ENCODE assay signal across 16 cellular contexts in the genomic region with DNA sequence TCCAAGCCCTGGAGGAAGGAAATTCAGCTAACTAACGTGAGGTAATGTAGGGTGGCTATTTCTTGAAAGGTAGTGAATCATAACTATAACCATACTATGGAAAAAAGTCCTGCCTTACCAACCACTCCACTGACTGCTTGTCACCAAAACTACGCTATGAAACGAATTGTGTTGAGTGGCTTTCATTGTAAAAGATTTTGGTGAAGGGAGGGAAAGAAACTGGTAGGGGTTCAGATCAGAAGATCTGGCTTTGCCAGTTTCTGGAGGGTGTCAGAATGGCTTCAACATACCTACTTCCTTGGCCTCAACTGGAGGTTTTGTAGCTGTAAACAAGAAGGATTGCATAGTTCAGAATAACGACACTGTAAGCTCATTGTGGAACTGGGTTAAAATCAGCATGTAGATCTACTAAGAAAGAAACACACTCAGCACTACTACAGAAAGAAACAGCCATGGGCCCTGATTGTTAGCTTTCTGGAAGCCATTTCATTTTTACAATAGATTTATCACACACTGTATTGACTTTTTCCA. TPM values are rescaled to one million over a fixed set of nuclear protein-coding genes. Genes with fewer than 3 reads are reported as not detected.
DNase-seq lines count a peak whose midpoint lies in the region; ATAC-seq and TF ChIP-seq lines count a peak whose summit lies in the region.
"Had no signal": no experiment of that assay in that cellular context is flagged by ENCODE, and none has a peak within 500 bp of the region (broad histone marks: within the 10 kb centered on the region; RNA-seq: fewer than 3 reads in every experiment).

No MANE protein-coding gene starts in this region.

- POLR2A ChIA-PET in CD8-positive, alpha-beta memory T cell (lab: Charles Lee) = interaction anchor here (1.1 kb wide), 1 partner anchor 146 kb away, joined by 4 read pairs; no protein-coding TSS in a partner anchor

- H3K9ac ChIP-seq in Loucy (ENCODE audit: low read depth, low read length, poor library complexity, severe bottlenecking) (peak overlapping the region; percentile 75), neural progenitor cell (no peak overlapping the region)
- H3K9ac ChIP-seq: parathyroid adenoma had no signal

- H4K20me1 ChIP-seq in Loucy (ENCODE audit: insufficient read depth, low read length, poor library complexity, severe bottlenecking) = no peaks in the 10 kb centered on the region
- no peaks in the 10 kb centered on the region for H4K20me1 ChIP-seq in neural progenitor cell (ENCODE audit: low read depth)

- H3F3A ChIP-seq in Loucy (ENCODE audit: low read depth) (peaks cover 13% of the 10 kb centered on the region), neural progenitor cell (ENCODE audit: low read depth) (no peaks in the 10 kb centered on the region)

- no peaks in the 10 kb centered on the region for H3K9me3 ChIP-seq in CD8-positive, alpha-beta memory T cell (ENCODE audit: low read length)
- H3K9me3 ChIP-seq in Loucy (ENCODE audit: insufficient read depth, low read depth, low read length) (no peaks in the 10 kb centered on the region), neural progenitor cell (ENCODE audit: low read depth) (no peaks in the 10 kb centered on the region)
- H3K9me3 ChIP-seq: breast epithelium, HAP-1, left ventricle myocardium inferior, testis had no signal

- peak overlapping the region; percentile 27 to 100 (median 90) for H3K4me3 Mint-ChIP-seq in CD8-positive, alpha-beta memory T cell
- H3K4me3 Mint-ChIP-seq in activated T-helper 1 cell treated with anti-CD3 and anti-CD28 coated beads, Interleukin-12 subunit alpha, Interleukin-12 subunit beta, Interleukin-2, Interleukin-4 antibody, amounts not matched to agents 30 ng/mL and 10 ng/mL and 1 ng/mL, durations not matched to agents 14 hours and 24 hours and 36 hours = peak overlapping the region; percentile 98
- H3K4me3 Mint-ChIP-seq in neural crest cell (peak overlapping the region; percentile 86), neural progenitor cell (no peak overlapping the region)

- H3K9me3 Mint-ChIP-seq in CD8-positive, alpha-beta memory T cell = no peaks in the 10 kb centered on the region
- H3K9me3 Mint-ChIP-seq in activated T-helper 1 cell treated with anti-CD3 and anti-CD28 coated beads, Interleukin-12 subunit alpha, Interleukin-12 subunit beta, Interleukin-2, Interleukin-4 antibody, amounts not matched to agents 30 ng/mL and 10 ng/mL and 1 ng/mL, durations not matched to agents 14 hours and 24 hours and 36 hours = peaks cover 3% of the 10 kb centered on the region
- no peaks in the 10 kb centered on the region for H3K9me3 Mint-ChIP-seq in neural crest cell
- no peaks in the 10 kb centered on the region for H3K9me3 Mint-ChIP-seq in neural progenitor cell

- H3K9me2 ChIP-seq in Loucy (replicated peaks; ENCODE audit: low read depth, low read length) = no peaks in the 10 kb centered on the region

- no peak overlapping the region for H3K4me3 ChIP-seq in CD8-positive, alpha-beta memory T cell (ENCODE audit: low read length)
- no peak overlapping the region for H3K4me3 ChIP-seq in Loucy (ENCODE audit: low read length, poor library complexity, severe bottlenecking)
- no peak overlapping the region for H3K4me3 ChIP-seq in neural progenitor cell
- H3K4me3 ChIP-seq: breast epithelium, HAP-1, left ventricle myocardium inferior, testis had no signal

- H3K27me3 Mint-ChIP-seq in CD8-positive, alpha-beta memory T cell = no peaks in the 10 kb centered on the region
- no peaks in the 10 kb centered on the region for H3K27me3 Mint-ChIP-seq in activated T-helper 1 cell treated with anti-CD3 and anti-CD28 coated beads, Interleukin-12 subunit alpha, Interleukin-12 subunit beta, Interleukin-2, Interleukin-4 antibody, amounts not matched to agents 30 ng/mL and 10 ng/mL and 1 ng/mL, durations not matched to agents 14 hours and 24 hours and 36 hours (ENCODE audit: insufficient read depth)
- peaks cover 39% of the 10 kb centered on the region for H3K27me3 Mint-ChIP-seq in neural crest cell (ENCODE audit: low read depth)
- peaks cover 20% of the 10 kb centered on the region for H3K27me3 Mint-ChIP-seq in neural progenitor cell (ENCODE audit: insufficient read depth, low read depth)

- H3K79me2 ChIP-seq in Loucy (ENCODE audit: insufficient read depth, low read length) = peaks cover 46% of the 10 kb centered on the region
- H3K79me2 ChIP-seq in neural progenitor cell (ENCODE audit: low read depth) = no peaks in the 10 kb centered on the region
- H3K79me2 ChIP-seq: parathyroid adenoma had no signal

- H3K36me3 ChIP-seq in CD8-positive, alpha-beta memory T cell (ENCODE audit: insufficient read depth, low read length) = no peaks in the 10 kb centered on the region
- H3K36me3 ChIP-seq in Loucy (ENCODE audit: insufficient read depth, low read length) (peaks cover 21% of the 10 kb centered on the region), neural progenitor cell (no peaks in the 10 kb centered on the region)
- H3K36me3 ChIP-seq: breast epithelium, HAP-1, left ventricle myocardium inferior had no signal

- H3K27ac ChIP-seq in CD8-positive, alpha-beta memory T cell (ENCODE audit: low read depth, low read length) = no peak overlapping the region
- no peak overlapping the region for H3K27ac ChIP-seq in neural progenitor cell
- H3K27ac ChIP-seq: breast epithelium, left ventricle myocardium inferior, parathyroid adenoma, testis had no signal

- H3K4me2 ChIP-seq in Loucy (ENCODE audit: low read depth, low read length, poor library complexity, severe bottlenecking) (peak overlapping the region; percentile 73), neural progenitor cell (no peak overlapping the region)

- ATAC-seq in GM18498 (IDR thresholded peaks at IDR 0.05; ENCODE audit: unreplicated experiment) = no peak

- intact Hi-C loops in activated T-helper 1 cell treated with anti-CD3 and anti-CD28 coated beads, Interleukin-12 subunit alpha, Interleukin-12 subunit beta, Interleukin-2, Interleukin-4 antibody, amounts not matched to agents 30 ng/mL and 10 ng/mL and 1 ng/mL, durations not matched to agents 14 hours and 24 hours and 36 hours (cut with micrococcal nuclease) = loop anchor here (1.0 to 5.0 kb wide), 9 partner anchors 14 to 437 kb away; partner anchors contain the start of gene ITPRID2

- peaks cover 24% of the 10 kb centered on the region for H3K4me1 ChIP-seq in CD8-positive, alpha-beta memory T cell (ENCODE audit: insufficient read depth, low read length)
- H3K4me1 ChIP-seq in Loucy (ENCODE audit: insufficient read depth, low read length, poor library complexity, severe bottlenecking) (peaks cover 42% of the 10 kb centered on the region), neural progenitor cell (peaks cover 7% of the 10 kb centered on the region)
- H3K4me1 ChIP-seq: breast epithelium, parathyroid adenoma, testis had no signal

- H3K27ac Mint-ChIP-seq in CD8-positive, alpha-beta memory T cell = peak overlapping the region; percentile 39 to 98 (median 94)
- peak overlapping the region; percentile 94 for H3K27ac Mint-ChIP-seq in activated T-helper 1 cell treated with anti-CD3 and anti-CD28 coated beads, Interleukin-12 subunit alpha, Interleukin-12 subunit beta, Interleukin-2, Interleukin-4 antibody, amounts not matched to agents 30 ng/mL and 10 ng/mL and 1 ng/mL, durations not matched to agents 14 hours and 24 hours and 36 hours
- H3K27ac Mint-ChIP-seq in neural crest cell (ENCODE audit: unreplicated experiment) (no peak overlapping the region), neural progenitor cell (no peak overlapping the region)

- DNase-seq in CD8-positive, alpha-beta memory T cell = no peak
- no peak for DNase-seq in activated T-helper 1 cell treated with anti-CD3 and anti-CD28 coated beads, Interleukin-12 subunit alpha, Interleukin-12 subunit beta, Interleukin-2, Interleukin-4 antibody, amounts not matched to agents 30 ng/mL and 10 ng/mL and 1 ng/mL, durations not matched to agents 14 hours and 24 hours and 36 hours (ENCODE audit: low spot score)
- DNase-seq in neural crest cell (ENCODE audit: low read depth, low spot score) = no peak
- no peak for DNase-seq in neural progenitor cell (ENCODE audit: low spot score)
- DNase-seq in GM03348 (ENCODE audit: low spot score) = no peak
- DNase-seq: dermis blood vessel endothelial cell; KG1; left ventricle myocardium inferior; NCI-H1436 treated with DMSO at 0.1 percent for 48 hours; stimulated activated CD4-positive, alpha-beta T cell treated with anti-CD3 and anti-CD28 coated beads, Interleukin-2, amount 100 ng/mL, for 48 hours; testis had no signal

- H2AFZ ChIP-seq in Loucy (ENCODE audit: low read length) (no peak overlapping the region), neural progenitor cell (replicated peaks) (no peak overlapping the region)
- H2AFZ ChIP-seq: parathyroid adenoma had no signal

- CTCF ChIA-PET in CD8-positive, alpha-beta memory T cell (lab: Charles Lee) = interaction anchor here (0.8 to 6.4 kb wide), 6 partner anchors 8 to 338 kb away, joined by 3 to 52 read pairs (median 4); no protein-coding TSS in a partner anchor

- H3K27me3 ChIP-seq in CD8-positive, alpha-beta memory T cell (ENCODE audit: insufficient read depth, low read length, poor library complexity, severe bottlenecking) = no peaks in the 10 kb centered on the region
- H3K27me3 ChIP-seq in Loucy (ENCODE audit: insufficient read depth, low read length, poor library complexity, severe bottlenecking) = peaks cover 29% of the 10 kb centered on the region
- peaks cover 54% of the 10 kb centered on the region for H3K27me3 ChIP-seq in neural progenitor cell
- H3K27me3 ChIP-seq: testis had no signal

- peaks cover 4 to 31% (median 11%) of the 10 kb centered on the region in 3 donors for H3K36me3 Mint-ChIP-seq in CD8-positive, alpha-beta memory T cell
- peaks cover 14% of the 10 kb centered on the region for H3K36me3 Mint-ChIP-seq in activated T-helper 1 cell treated with anti-CD3 and anti-CD28 coated beads, Interleukin-12 subunit alpha, Interleukin-12 subunit beta, Interleukin-2, Interleukin-4 antibody, amounts not matched to agents 30 ng/mL and 10 ng/mL and 1 ng/mL, durations not matched to agents 14 hours and 24 hours and 36 hours (ENCODE audit: low read depth)
- H3K36me3 Mint-ChIP-seq in neural crest cell (ENCODE audit: low read depth) (no peaks in the 10 kb centered on the region), neural progenitor cell (no peaks in the 10 kb centered on the region)

- TF ChIP-seq CTCF in Loucy (conservative IDR thresholded peaks at IDR 0.05; ENCODE audit: low read length) = no peak
- TF ChIP-seq CTCF in neural crest cell (conservative IDR thresholded peaks at IDR 0.05) = no peak
- TF ChIP-seq CTCF in neural progenitor cell (IDR thresholded peaks at IDR 0.05) = no peak

- H3K4me1 Mint-ChIP-seq in CD8-positive, alpha-beta memory T cell = peaks cover 31 to 42% (median 35%) of the 10 kb centered on the region in 3 donors
- H3K4me1 Mint-ChIP-seq in activated T-helper 1 cell treated with anti-CD3 and anti-CD28 coated beads, Interleukin-12 subunit alpha, Interleukin-12 subunit beta, Interleukin-2, Interleukin-4 antibody, amounts not matched to agents 30 ng/mL and 10 ng/mL and 1 ng/mL, durations not matched to agents 14 hours and 24 hours and 36 hours (ENCODE audit: low read depth) = peaks cover 55% of the 10 kb centered on the region
- peaks cover 45% of the 10 kb centered on the region for H3K4me1 Mint-ChIP-seq in neural crest cell
- peaks cover 5% of the 10 kb centered on the region for H3K4me1 Mint-ChIP-seq in neural progenitor cell

RNA-seq across cellular contexts. Expression of gene ITGA4, which starts 2.1 kb away (rescaled TPM):
- total RNA-seq in CD8-positive, alpha-beta memory T cell = 100 to 1,000 TPM; 142 TPM
- polyA plus RNA-seq in CD8-positive, alpha-beta memory T cell = 212 TPM
- 98.5 and 118 TPM in 2 replicates for total RNA-seq in activated T-helper 1 cell treated with anti-CD3 and anti-CD28 coated beads, Interleukin-12 subunit alpha, Interleukin-12 subunit beta, Interleukin-2, Interleukin-4 antibody, amounts not matched to agents 30 ng/mL and 10 ng/mL and 1 ng/mL, durations not matched to agents 14 hours and 24 hours and 36 hours
- total RNA-seq in neural crest cell (74.4 and 75.6 TPM in 2 replicates), neural progenitor cell (ENCODE audit: low replicate concordance) (8.2 and 10.2 TPM in 2 replicates)

Comparison
In these comparisons a context has a peak if more than half of its experiments do, and no peak if none do; other contexts are left out.
1. H3K27ac Mint-ChIP-seq: peak in CD8-positive, alpha-beta memory T cell (8 of 8) and activated T-helper 1 cell treated with anti-CD3 and anti-CD28 coated beads, Interleukin-12 subunit alpha, Interleukin-12 subunit beta, Interleukin-2, Interleukin-4 antibody, amounts not matched to agents 30 ng/mL and 10 ng/mL and 1 ng/mL, durations not matched to agents 14 hours and 24 hours and 36 hours (single experiment); none in neural crest cell (single experiment) and neural progenitor cell (single experiment).